ENCODE assay signal across 8 cellular contexts in genomic region chr2:45652090-45653050, GRCh38. TPM values are rescaled to one million over a fixed set of nuclear protein-coding genes. Genes with fewer than 3 reads are reported as not detected.
DNase-seq lines count a peak whose midpoint lies in the region; ATAC-seq and TF ChIP-seq lines count a peak whose summit lies in the region.

No MANE protein-coding gene starts in this region.

- intact Hi-C loops in Panc1 (cut with micrococcal nuclease; ENCODE audit: unreplicated experiment): no loop called here
- intact Hi-C loops in left ventricle myocardium inferior (cut with micrococcal nuclease): no loop called here
- intact Hi-C loops in posterior vena cava (cut with DNase I): loop anchor here in 1 of 2 donors (5.0 kb wide), 1 partner anchor 120 kb away; no protein-coding TSS in a partner anchor

- in situ Hi-C loops in Panc1 (cut with HindIII; ENCODE audit: low pct_unique_long_range_greater_than_20kb, low sequenced_read_pairs): no loop called here

- TF ChIP-seq CTCF in Panc1 (IDR thresholded peaks at IDR 0.05) (no peak), left ventricle myocardium inferior (IDR thresholded peaks at IDR 0.05; ENCODE audit: borderline replicate concordance) (no peak), omental fat pad (IDR thresholded peaks at IDR 0.05) (no peak)

- peak overlapping the region; percentile 90 to 95 for H3K4me3 ChIP-seq in Panc1 (ENCODE audit: low read depth in 2 of 2, low read length in 2 of 2)
- H3K4me3 ChIP-seq in left ventricle myocardium inferior: peak overlapping the region; percentile 87

- H3K36me3 ChIP-seq in Panc1 (ENCODE audit: control insufficient read depth, insufficient read depth, low read length): no peaks in the 10 kb centered on the region; the same call in 1 of the 2 replicates
- H3K36me3 ChIP-seq in left ventricle myocardium inferior: peaks cover 3% of the 10 kb centered on the region

- H3K27ac ChIP-seq in Panc1 (ENCODE audit: low read length) (peak overlapping the region; percentile 75), left ventricle myocardium inferior (replicated peaks) (peak overlapping the region; percentile 99)

- peaks cover 4% of the 10 kb centered on the region for H3K36me3 Mint-ChIP-seq in activated naive CD8-positive, alpha-beta T cell treated with anti-CD3 and anti-CD28 coated beads, Interleukin-2, amount 10 ng/mL, durations not matched to agents 7 days and 5 days

- peaks cover 16% of the 10 kb centered on the region; the same call in 1 of the 2 replicates for H3K4me1 ChIP-seq in Panc1 (ENCODE audit: control insufficient read depth, insufficient read depth, low read length)
- peaks cover 68% of the 10 kb centered on the region for H3K4me1 ChIP-seq in left ventricle myocardium inferior

- H3K9me3 Mint-ChIP-seq in activated naive CD8-positive, alpha-beta T cell treated with anti-CD3 and anti-CD28 coated beads, Interleukin-2, amount 10 ng/mL, durations not matched to agents 7 days and 5 days: no peaks in the 10 kb centered on the region

- peak; percentile 50 for DNase-seq in DMS53 (lab: John Stamatoyannopoulos, UW)
- DNase-seq in DMS53 treated with DMSO at 0.1 percent for 48 hours (lab: John Stamatoyannopoulos, UW; ENCODE audit: unreplicated experiment): no peak
- no peak for DNase-seq in Panc1 (ENCODE audit: low read depth, low spot score)
- DNase-seq in activated naive CD8-positive, alpha-beta T cell treated with anti-CD3 and anti-CD28 coated beads, Interleukin-2, amount 10 ng/mL, durations not matched to agents 7 days and 5 days: peak; percentile 57
- peak; percentile 49 for DNase-seq in left ventricle myocardium inferior
- peak; percentile 83 for DNase-seq in posterior vena cava (ENCODE audit: low spot score)
- DNase-seq in omental fat pad (ENCODE audit: low spot score): no peak

- H3K27me3 Mint-ChIP-seq in activated naive CD8-positive, alpha-beta T cell treated with anti-CD3 and anti-CD28 coated beads, Interleukin-2, amount 10 ng/mL, durations not matched to agents 7 days and 5 days: peaks cover 2% of the 10 kb centered on the region

- POLR2A ChIA-PET in Panc1 (lab: Charles Lee): interaction anchor here (0.7 to 1.2 kb wide), 3 partner anchors 137 to 275 kb away, joined by 3 read pairs; no protein-coding TSS in a partner anchor
- POLR2A ChIA-PET in activated naive CD8-positive, alpha-beta T cell treated with anti-CD3 and anti-CD28 coated beads, Interleukin-2, amount 10 ng/mL, durations not matched to agents 7 days and 5 days (lab: Charles Lee): interaction anchor here (0.7 to 1.1 kb wide), 3 partner anchors 9 to 360 kb away, joined by 3 to 4 read pairs (median 3); no protein-coding TSS in a partner anchor

- CTCF ChIA-PET in Panc1 (lab: Charles Lee): interaction anchor here (0.6 to 0.7 kb wide), 3 partner anchors 298 to 657 kb away, joined by 3 to 5 read pairs (median 4); no protein-coding TSS in a partner anchor

- H3K9me3 ChIP-seq in Panc1 (ENCODE audit: control insufficient read depth, insufficient read depth, low read depth, low read length) (no peaks in the 10 kb centered on the region), left ventricle myocardium inferior (replicated peaks) (no peaks in the 10 kb centered on the region)

- H3K4me1 Mint-ChIP-seq in activated naive CD8-positive, alpha-beta T cell treated with anti-CD3 and anti-CD28 coated beads, Interleukin-2, amount 10 ng/mL, durations not matched to agents 7 days and 5 days: peaks cover 29% of the 10 kb centered on the region

- ATAC-seq in Panc1: peak; percentile 16; the same call in 1 of the 2 replicates
- ATAC-seq in activated naive CD8-positive, alpha-beta T cell treated with anti-CD3 and anti-CD28 coated beads, Interleukin-2, amount 10 ng/mL, durations not matched to agents 7 days and 5 days (ENCODE audit: low read depth): no peak
- ATAC-seq in omental fat pad (ENCODE audit: low FRiP score): no peak
- ATAC-seq in HG03039 (IDR thresholded peaks at IDR 0.05; ENCODE audit: unreplicated experiment): no peak

- H3K27ac Mint-ChIP-seq in activated naive CD8-positive, alpha-beta T cell treated with anti-CD3 and anti-CD28 coated beads, Interleukin-2, amount 10 ng/mL, durations not matched to agents 7 days and 5 days: peak overlapping the region; percentile 68

- H3K4me3 Mint-ChIP-seq in activated naive CD8-positive, alpha-beta T cell treated with anti-CD3 and anti-CD28 coated beads, Interleukin-2, amount 10 ng/mL, durations not matched to agents 7 days and 5 days: peak overlapping the region; percentile 75

- no TSS peak for BruUV-seq in Panc1 (replicated peaks; lab: Mats Ljungman, UMichigan)

- H3K27me3 ChIP-seq in Panc1 (ENCODE audit: control insufficient read depth, insufficient read depth, low read length): no peaks in the 10 kb centered on the region
- H3K27me3 ChIP-seq in left ventricle myocardium inferior (ENCODE audit: low read depth): no peaks in the 10 kb centered on the region

RNA-seq across cellular contexts. Expression of gene PRKCE, which starts 0.9 kb away (rescaled TPM):
- total RNA-seq in Panc1 (2021; ENCODE audit: unreplicated experiment): 14.0 TPM
- polyA plus RNA-seq in Panc1 (2012; ENCODE audit: insufficient read length): 8.1 TPM
- 10 to 100 TPM; 18.4 to 20.5 TPM for total RNA-seq in activated naive CD8-positive, alpha-beta T cell treated with anti-CD3 and anti-CD28 coated beads, Interleukin-2, amount 10 ng/mL, durations not matched to agents 7 days and 5 days
- total RNA-seq in left ventricle myocardium inferior: 14.7 TPM
- total RNA-seq in posterior vena cava: 10 to 100 TPM; 21.7 to 26.9 TPM
- total RNA-seq in omental fat pad: 10 to 100 TPM in 2 of 4 donors, 1 to 10 TPM in 2; 8.8 to 24.3 (median 14.0) TPM

RNA-seq across cellular contexts. Expression of gene SRBD1, which starts 41.3 kb away (rescaled TPM):
- total RNA-seq in Panc1 (2021; ENCODE audit: unreplicated experiment) (9.7 TPM), left ventricle myocardium inferior (11.8 TPM), posterior vena cava (10 to 100 TPM; 13.7 to 19.0 TPM), omental fat pad (10 to 100 TPM; 10.3 to 36.4 (median 14.1) TPM)
- 3.2 TPM for polyA plus RNA-seq in Panc1 (2012; ENCODE audit: insufficient read length)
- 10 to 100 TPM; 20.5 to 23.9 TPM for total RNA-seq in activated naive CD8-positive, alpha-beta T cell treated with anti-CD3 and anti-CD28 coated beads, Interleukin-2, amount 10 ng/mL, durations not matched to agents 7 days and 5 days

Comparison
In these comparisons a context has a peak if more than half of its experiments do, and no peak if none do; other contexts are left out.
1. DNase-seq: peak in DMS53 (single experiment), activated naive CD8-positive, alpha-beta T cell treated with anti-CD3 and anti-CD28 coated beads, Interleukin-2, amount 10 ng/mL, durations not matched to agents 7 days and 5 days (single experiment), left ventricle myocardium inferior (single experiment) and posterior vena cava (single experiment); none in DMS53 treated with DMSO at 0.1 percent for 48 hours (single experiment), Panc1 (single experiment) and omental fat pad (single experiment).